1 cellular context compared by ENCODE assay signal in the genomic region with DNA sequence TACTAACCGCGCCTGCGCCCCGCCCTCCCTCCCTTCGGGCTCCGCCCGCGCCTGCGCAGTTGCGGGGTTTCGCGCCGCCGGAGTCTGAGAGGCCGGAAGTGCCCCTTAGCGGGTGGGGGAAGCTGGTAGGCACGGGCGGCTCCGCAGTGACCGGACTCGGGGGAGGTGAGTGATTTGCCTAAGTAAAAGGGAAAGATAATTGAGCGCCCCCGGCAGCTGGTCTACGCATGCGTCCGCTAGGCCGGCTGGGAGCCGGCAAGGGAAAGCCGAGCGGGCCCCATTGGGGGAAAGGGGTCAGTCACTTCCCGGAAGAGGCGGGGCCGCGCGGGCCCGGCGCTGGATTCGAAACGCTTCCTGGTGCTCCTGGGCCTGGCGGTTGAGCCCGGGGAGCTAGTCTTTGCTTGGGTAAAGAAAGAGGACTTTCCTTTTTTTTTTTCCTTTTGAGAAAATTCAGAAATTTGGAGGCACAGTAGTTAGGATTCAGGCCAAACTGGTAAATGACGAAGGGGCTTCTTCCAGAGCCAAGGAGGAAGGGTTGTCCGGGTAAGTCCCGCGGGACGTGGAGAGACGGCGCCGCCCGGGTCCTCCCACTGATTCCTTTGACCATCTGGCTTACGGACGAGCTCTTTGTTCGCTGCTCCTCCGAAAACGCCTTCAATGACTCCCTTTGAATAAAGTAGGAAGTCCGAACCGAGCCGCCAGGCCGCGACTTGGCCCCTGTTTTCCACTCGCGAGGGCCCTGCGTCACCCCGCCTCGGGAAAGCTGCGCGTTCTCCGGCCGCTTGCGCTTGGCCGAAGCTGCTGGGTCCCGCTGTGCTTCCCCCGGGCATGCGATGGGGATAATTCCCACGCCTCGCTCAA.
A peak's percentile ranks its signal among the peaks of the same experiment; 100 is the strongest.
TF ChIP-seq lines count a peak whose summit lies in the region.

A gene with protein sequence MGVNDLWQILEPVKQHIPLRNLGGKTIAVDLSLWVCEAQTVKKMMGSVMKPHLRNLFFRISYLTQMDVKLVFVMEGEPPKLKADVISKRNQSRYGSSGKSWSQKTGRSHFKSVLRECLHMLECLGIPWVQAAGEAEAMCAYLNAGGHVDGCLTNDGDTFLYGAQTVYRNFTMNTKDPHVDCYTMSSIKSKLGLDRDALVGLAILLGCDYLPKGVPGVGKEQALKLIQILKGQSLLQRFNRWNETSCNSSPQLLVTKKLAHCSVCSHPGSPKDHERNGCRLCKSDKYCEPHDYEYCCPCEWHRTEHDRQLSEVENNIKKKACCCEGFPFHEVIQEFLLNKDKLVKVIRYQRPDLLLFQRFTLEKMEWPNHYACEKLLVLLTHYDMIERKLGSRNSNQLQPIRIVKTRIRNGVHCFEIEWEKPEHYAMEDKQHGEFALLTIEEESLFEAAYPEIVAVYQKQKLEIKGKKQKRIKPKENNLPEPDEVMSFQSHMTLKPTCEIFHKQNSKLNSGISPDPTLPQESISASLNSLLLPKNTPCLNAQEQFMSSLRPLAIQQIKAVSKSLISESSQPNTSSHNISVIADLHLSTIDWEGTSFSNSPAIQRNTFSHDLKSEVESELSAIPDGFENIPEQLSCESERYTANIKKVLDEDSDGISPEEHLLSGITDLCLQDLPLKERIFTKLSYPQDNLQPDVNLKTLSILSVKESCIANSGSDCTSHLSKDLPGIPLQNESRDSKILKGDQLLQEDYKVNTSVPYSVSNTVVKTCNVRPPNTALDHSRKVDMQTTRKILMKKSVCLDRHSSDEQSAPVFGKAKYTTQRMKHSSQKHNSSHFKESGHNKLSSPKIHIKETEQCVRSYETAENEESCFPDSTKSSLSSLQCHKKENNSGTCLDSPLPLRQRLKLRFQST (plus strand): TSS at position 336 of the 861 bp plus-strand sequence. CDS start 5,806 bp downstream, outside the sequence.
A gene with protein sequence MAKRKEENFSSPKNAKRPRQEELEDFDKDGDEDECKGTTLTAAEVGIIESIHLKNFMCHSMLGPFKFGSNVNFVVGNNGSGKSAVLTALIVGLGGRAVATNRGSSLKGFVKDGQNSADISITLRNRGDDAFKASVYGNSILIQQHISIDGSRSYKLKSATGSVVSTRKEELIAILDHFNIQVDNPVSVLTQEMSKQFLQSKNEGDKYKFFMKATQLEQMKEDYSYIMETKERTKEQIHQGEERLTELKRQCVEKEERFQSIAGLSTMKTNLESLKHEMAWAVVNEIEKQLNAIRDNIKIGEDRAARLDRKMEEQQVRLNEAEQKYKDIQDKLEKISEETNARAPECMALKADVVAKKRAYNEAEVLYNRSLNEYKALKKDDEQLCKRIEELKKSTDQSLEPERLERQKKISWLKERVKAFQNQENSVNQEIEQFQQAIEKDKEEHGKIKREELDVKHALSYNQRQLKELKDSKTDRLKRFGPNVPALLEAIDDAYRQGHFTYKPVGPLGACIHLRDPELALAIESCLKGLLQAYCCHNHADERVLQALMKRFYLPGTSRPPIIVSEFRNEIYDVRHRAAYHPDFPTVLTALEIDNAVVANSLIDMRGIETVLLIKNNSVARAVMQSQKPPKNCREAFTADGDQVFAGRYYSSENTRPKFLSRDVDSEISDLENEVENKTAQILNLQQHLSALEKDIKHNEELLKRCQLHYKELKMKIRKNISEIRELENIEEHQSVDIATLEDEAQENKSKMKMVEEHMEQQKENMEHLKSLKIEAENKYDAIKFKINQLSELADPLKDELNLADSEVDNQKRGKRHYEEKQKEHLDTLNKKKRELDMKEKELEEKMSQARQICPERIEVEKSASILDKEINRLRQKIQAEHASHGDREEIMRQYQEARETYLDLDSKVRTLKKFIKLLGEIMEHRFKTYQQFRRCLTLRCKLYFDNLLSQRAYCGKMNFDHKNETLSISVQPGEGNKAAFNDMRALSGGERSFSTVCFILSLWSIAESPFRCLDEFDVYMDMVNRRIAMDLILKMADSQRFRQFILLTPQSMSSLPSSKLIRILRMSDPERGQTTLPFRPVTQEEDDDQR (minus strand): TSS at position 8 of the 861 bp plus-strand sequence. CDS start 7,864 bp downstream, outside the sequence.

TF ChIP-seq in K562, 482 proteins besides CTCF, POLR2A, EP300 and RAD21 (continued from another document and continues in another):
- TF ChIP-seq, protein P1, sequence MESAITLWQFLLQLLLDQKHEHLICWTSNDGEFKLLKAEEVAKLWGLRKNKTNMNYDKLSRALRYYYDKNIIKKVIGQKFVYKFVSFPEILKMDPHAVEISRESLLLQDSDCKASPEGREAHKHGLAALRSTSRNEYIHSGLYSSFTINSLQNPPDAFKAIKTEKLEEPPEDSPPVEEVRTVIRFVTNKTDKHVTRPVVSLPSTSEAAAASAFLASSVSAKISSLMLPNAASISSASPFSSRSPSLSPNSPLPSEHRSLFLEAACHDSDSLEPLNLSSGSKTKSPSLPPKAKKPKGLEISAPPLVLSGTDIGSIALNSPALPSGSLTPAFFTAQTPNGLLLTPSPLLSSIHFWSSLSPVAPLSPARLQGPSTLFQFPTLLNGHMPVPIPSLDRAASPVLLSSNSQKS (CRISPR knock-in tag; IDR thresholded peaks at IDR 0.05) = no peak
- peak; percentile 57 for TF ChIP-seq CHD2 (IDR thresholded peaks at IDR 0.05; ENCODE audit: low read depth, low read length)
- no peak for TF ChIP-seq PHTF2 (CRISPR knock-in tag; IDR thresholded peaks at IDR 0.05)
- TF ChIP-seq, protein P2, sequence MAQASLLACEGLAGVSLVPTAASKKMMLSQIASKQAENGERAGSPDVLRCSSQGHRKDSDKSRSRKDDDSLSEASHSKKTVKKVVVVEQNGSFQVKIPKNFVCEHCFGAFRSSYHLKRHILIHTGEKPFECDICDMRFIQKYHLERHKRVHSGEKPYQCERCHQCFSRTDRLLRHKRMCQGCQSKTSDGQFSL (CRISPR knock-in tag; IDR thresholded peaks at IDR 0.05) = no peak
- TF ChIP-seq, protein P2 (tag; IDR thresholded peaks at IDR 0.05) = peak in 1 of 2 experiments; percentile 49; a peak in 1 of 4 replicates
- TF ChIP-seq ZNF263 (CRISPR knock-in tag; IDR thresholded peaks at IDR 0.05; ENCODE audit: borderline replicate concordance) = no peak
- TF ChIP-seq HDAC2 (IDR thresholded peaks at IDR 0.05) = peak; percentile 45; the same call in 1 of the 2 replicates
- TF ChIP-seq, protein P3, sequence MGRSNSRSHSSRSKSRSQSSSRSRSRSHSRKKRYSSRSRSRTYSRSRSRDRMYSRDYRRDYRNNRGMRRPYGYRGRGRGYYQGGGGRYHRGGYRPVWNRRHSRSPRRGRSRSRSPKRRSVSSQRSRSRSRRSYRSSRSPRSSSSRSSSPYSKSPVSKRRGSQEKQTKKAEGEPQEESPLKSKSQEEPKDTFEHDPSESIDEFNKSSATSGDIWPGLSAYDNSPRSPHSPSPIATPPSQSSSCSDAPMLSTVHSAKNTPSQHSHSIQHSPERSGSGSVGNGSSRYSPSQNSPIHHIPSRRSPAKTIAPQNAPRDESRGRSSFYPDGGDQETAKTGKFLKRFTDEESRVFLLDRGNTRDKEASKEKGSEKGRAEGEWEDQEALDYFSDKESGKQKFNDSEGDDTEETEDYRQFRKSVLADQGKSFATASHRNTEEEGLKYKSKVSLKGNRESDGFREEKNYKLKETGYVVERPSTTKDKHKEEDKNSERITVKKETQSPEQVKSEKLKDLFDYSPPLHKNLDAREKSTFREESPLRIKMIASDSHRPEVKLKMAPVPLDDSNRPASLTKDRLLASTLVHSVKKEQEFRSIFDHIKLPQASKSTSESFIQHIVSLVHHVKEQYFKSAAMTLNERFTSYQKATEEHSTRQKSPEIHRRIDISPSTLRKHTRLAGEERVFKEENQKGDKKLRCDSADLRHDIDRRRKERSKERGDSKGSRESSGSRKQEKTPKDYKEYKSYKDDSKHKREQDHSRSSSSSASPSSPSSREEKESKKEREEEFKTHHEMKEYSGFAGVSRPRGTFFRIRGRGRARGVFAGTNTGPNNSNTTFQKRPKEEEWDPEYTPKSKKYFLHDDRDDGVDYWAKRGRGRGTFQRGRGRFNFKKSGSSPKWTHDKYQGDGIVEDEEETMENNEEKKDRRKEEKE (IDR thresholded peaks at IDR 0.05; ENCODE audit: borderline replicate concordance in 1 of 2, control insufficient read depth in 1 of 2, low read depth in 2 of 2, low read length in 1 of 2) = no peak
- TF ChIP-seq HSF4 (CRISPR knock-in tag; IDR thresholded peaks at IDR 0.05; ENCODE audit: borderline replicate concordance) = no peak
- TF ChIP-seq MTF1 (CRISPR knock-in tag; IDR thresholded peaks at IDR 0.05; ENCODE audit: borderline replicate concordance) = no peak
- peak; percentile 62 for TF ChIP-seq KDM5B (IDR thresholded peaks at IDR 0.05; ENCODE audit: insufficient replicate concordance, low read depth, low read length)
- no peak for TF ChIP-seq NR2C2 (CRISPR knock-in tag; IDR thresholded peaks at IDR 0.05)
- peak; percentile 79 for TF ChIP-seq NR2C2 (tag; IDR thresholded peaks at IDR 0.05)
- no peak for TF ChIP-seq CTBP1 (IDR thresholded peaks at IDR 0.05; ENCODE audit: borderline replicate concordance)
- TF ChIP-seq, protein P4, sequence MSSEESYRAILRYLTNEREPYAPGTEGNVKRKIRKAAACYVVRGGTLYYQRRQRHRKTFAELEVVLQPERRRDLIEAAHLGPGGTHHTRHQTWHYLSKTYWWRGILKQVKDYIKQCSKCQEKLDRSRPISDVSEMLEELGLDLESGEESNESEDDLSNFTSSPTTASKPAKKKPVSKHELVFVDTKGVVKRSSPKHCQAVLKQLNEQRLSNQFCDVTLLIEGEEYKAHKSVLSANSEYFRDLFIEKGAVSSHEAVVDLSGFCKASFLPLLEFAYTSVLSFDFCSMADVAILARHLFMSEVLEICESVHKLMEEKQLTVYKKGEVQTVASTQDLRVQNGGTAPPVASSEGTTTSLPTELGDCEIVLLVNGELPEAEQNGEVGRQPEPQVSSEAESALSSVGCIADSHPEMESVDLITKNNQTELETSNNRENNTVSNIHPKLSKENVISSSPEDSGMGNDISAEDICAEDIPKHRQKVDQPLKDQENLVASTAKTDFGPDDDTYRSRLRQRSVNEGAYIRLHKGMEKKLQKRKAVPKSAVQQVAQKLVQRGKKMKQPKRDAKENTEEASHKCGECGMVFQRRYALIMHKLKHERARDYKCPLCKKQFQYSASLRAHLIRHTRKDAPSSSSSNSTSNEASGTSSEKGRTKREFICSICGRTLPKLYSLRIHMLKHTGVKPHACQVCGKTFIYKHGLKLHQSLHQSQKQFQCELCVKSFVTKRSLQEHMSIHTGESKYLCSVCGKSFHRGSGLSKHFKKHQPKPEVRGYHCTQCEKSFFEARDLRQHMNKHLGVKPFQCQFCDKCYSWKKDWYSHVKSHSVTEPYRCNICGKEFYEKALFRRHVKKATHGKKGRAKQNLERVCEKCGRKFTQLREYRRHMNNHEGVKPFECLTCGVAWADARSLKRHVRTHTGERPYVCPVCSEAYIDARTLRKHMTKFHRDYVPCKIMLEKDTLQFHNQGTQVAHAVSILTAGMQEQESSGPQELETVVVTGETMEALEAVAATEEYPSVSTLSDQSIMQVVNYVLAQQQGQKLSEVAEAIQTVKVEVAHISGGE (CRISPR knock-in tag; IDR thresholded peaks at IDR 0.05) = peak in 1 of 3 experiments; percentile 77; a peak in 2 of 6 replicates
- TF ChIP-seq HNRNPK (IDR thresholded peaks at IDR 0.05; ENCODE audit: low read depth, low read length, poor library complexity, severe bottlenecking) = no peak
- TF ChIP-seq ADNP (tag; IDR thresholded peaks at IDR 0.05) = no peak
- TF ChIP-seq SMAD2 (IDR thresholded peaks at IDR 0.05; ENCODE audit: low read depth, low read length) = no peak
- TF ChIP-seq HMG20B (CRISPR knock-in tag; IDR thresholded peaks at IDR 0.05) = no peak
- no peak for TF ChIP-seq HMG20A (CRISPR knock-in tag; conservative IDR thresholded peaks at IDR 0.05)
- TF ChIP-seq HCFC1 (IDR thresholded peaks at IDR 0.05; ENCODE audit: low read depth, low read length) = 0 out of 2 replicates have a peak, but pooled peaks have one; percentile 21
- no peak for TF ChIP-seq ZBED1 (IDR thresholded peaks at IDR 0.05)
- TF ChIP-seq RFX5 (IDR thresholded peaks at IDR 0.05; ENCODE audit: low read depth, low read length) = no peak
- TF ChIP-seq PHF8 (IDR thresholded peaks at IDR 0.05; ENCODE audit: borderline replicate concordance, low read length) = peak; percentile 79
- no peak for TF ChIP-seq ZFP1 (CRISPR knock-in tag; IDR thresholded peaks at IDR 0.05)
- no peak for TF ChIP-seq ZNF133 (CRISPR knock-in tag; IDR thresholded peaks at IDR 0.05)
- TF ChIP-seq, protein P5, sequence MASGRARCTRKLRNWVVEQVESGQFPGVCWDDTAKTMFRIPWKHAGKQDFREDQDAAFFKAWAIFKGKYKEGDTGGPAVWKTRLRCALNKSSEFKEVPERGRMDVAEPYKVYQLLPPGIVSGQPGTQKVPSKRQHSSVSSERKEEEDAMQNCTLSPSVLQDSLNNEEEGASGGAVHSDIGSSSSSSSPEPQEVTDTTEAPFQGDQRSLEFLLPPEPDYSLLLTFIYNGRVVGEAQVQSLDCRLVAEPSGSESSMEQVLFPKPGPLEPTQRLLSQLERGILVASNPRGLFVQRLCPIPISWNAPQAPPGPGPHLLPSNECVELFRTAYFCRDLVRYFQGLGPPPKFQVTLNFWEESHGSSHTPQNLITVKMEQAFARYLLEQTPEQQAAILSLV (tag; IDR thresholded peaks at IDR 0.05) = no peak
- TF ChIP-seq EP400 (IDR thresholded peaks at IDR 0.05) = peak; percentile 72
- TF ChIP-seq TBP (optimal IDR thresholded peaks at IDR 0.05; ENCODE audit: low read depth, low read length) = peak; percentile 55
- TF ChIP-seq, protein P6, sequence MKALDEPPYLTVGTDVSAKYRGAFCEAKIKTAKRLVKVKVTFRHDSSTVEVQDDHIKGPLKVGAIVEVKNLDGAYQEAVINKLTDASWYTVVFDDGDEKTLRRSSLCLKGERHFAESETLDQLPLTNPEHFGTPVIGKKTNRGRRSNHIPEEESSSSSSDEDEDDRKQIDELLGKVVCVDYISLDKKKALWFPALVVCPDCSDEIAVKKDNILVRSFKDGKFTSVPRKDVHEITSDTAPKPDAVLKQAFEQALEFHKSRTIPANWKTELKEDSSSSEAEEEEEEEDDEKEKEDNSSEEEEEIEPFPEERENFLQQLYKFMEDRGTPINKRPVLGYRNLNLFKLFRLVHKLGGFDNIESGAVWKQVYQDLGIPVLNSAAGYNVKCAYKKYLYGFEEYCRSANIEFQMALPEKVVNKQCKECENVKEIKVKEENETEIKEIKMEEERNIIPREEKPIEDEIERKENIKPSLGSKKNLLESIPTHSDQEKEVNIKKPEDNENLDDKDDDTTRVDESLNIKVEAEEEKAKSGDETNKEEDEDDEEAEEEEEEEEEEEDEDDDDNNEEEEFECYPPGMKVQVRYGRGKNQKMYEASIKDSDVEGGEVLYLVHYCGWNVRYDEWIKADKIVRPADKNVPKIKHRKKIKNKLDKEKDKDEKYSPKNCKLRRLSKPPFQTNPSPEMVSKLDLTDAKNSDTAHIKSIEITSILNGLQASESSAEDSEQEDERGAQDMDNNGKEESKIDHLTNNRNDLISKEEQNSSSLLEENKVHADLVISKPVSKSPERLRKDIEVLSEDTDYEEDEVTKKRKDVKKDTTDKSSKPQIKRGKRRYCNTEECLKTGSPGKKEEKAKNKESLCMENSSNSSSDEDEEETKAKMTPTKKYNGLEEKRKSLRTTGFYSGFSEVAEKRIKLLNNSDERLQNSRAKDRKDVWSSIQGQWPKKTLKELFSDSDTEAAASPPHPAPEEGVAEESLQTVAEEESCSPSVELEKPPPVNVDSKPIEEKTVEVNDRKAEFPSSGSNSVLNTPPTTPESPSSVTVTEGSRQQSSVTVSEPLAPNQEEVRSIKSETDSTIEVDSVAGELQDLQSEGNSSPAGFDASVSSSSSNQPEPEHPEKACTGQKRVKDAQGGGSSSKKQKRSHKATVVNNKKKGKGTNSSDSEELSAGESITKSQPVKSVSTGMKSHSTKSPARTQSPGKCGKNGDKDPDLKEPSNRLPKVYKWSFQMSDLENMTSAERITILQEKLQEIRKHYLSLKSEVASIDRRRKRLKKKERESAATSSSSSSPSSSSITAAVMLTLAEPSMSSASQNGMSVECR (CRISPR knock-in tag; IDR thresholded peaks at IDR 0.05) = peak; percentile 37; the same call in 1 of the 2 replicates
- TF ChIP-seq BHLHE40 (IDR thresholded peaks at IDR 0.05; ENCODE audit: low read length) = peak; percentile 71
- no peak for TF ChIP-seq SMAD3 (CRISPR knock-in tag; conservative IDR thresholded peaks at IDR 0.05)
- TF ChIP-seq FOXK2 (conservative IDR thresholded peaks at IDR 0.05 in 1 of 2, IDR thresholded peaks at IDR 0.05 in 1 of 2; ENCODE audit: low read depth in 2 of 2) = no peak
